In the genomic region with DNA sequence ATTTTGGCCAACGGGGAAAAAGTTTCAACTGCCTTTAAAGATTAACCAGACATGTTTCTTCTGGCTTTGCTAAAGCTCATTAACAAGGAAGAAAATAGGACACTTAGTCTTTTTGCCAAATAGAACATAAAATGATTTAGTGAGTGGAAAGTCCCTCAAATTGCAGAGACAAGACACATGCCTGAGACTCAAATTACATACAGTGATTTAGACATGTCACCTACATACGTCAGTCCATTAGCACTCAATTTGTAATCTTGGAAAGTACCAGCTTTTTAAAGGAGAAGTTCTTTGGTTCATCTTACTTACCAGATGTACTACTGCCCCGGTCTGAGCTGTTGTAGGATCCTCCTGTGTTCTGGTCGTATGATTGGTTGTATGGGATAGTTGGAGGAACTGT, we compare ENCODE assay signal across 1 cellular context.
TF ChIP-seq lines count a peak whose summit lies in the region.

No MANE protein-coding gene starts in this region.

TF ChIP-seq in GM12878, 131 proteins besides CTCF, POLR2A, EP300 and RAD21 (continued from another document and continues in another):
- TF ChIP-seq CBX5 (IDR thresholded peaks at IDR 0.05; ENCODE audit: low read depth) (no peak), FOXK2 (IDR thresholded peaks at IDR 0.05) (no peak), SUZ12 (IDR thresholded peaks at IDR 0.05; ENCODE audit: unreplicated experiment) (no peak), POU2F2 (IDR thresholded peaks at IDR 0.05; ENCODE audit: borderline replicate concordance, low read depth, low read length) (no peak), DPF2 (IDR thresholded peaks at IDR 0.05) (peak; percentile 66), RFX5 (IDR thresholded peaks at IDR 0.05; ENCODE audit: low read depth, low read length) (no peak), HCFC1 (IDR thresholded peaks at IDR 0.05; ENCODE audit: low read length) (no peak), IKZF1 (conservative IDR thresholded peaks at IDR 0.05) (peak; percentile 21; the same call in 1 of the 2 replicates), CBFB (IDR thresholded peaks at IDR 0.05; ENCODE audit: low read depth) (no peak), RELA (IDR thresholded peaks at IDR 0.05; ENCODE audit: borderline replicate concordance, partially characterized antibody) (peak; percentile 92), ZNF622 (IDR thresholded peaks at IDR 0.05) (no peak), BCL11A (IDR thresholded peaks at IDR 0.05; ENCODE audit: low read depth, low read length) (peak; percentile 29; the same call in 1 of the 2 replicates), PML (IDR thresholded peaks at IDR 0.05; ENCODE audit: low read length) (no peak), SMARCA5 (IDR thresholded peaks at IDR 0.05) (no peak), BMI1 (IDR thresholded peaks at IDR 0.05; ENCODE audit: borderline replicate concordance) (peak; percentile 56; the same call in 1 of the 2 replicates), NBN (IDR thresholded peaks at IDR 0.05) (peak; percentile 48; the same call in 1 of the 2 replicates), GABPA (IDR thresholded peaks at IDR 0.05; ENCODE audit: low read depth) (no peak), SMC3 (IDR thresholded peaks at IDR 0.05; ENCODE audit: borderline replicate concordance, low read length) (no peak), PAX8 (IDR thresholded peaks at IDR 0.05) (no peak), HDAC6 (IDR thresholded peaks at IDR 0.05; ENCODE audit: unreplicated experiment) (no peak), SPI1 (IDR thresholded peaks at IDR 0.05; ENCODE audit: borderline replicate concordance, insufficient read depth, low read depth, low read length) (no peak), SRF (IDR thresholded peaks at IDR 0.05; ENCODE audit: low read depth in 2 of 2, low read length in 2 of 2) (no peak)
- TF ChIP-seq, protein P1, sequence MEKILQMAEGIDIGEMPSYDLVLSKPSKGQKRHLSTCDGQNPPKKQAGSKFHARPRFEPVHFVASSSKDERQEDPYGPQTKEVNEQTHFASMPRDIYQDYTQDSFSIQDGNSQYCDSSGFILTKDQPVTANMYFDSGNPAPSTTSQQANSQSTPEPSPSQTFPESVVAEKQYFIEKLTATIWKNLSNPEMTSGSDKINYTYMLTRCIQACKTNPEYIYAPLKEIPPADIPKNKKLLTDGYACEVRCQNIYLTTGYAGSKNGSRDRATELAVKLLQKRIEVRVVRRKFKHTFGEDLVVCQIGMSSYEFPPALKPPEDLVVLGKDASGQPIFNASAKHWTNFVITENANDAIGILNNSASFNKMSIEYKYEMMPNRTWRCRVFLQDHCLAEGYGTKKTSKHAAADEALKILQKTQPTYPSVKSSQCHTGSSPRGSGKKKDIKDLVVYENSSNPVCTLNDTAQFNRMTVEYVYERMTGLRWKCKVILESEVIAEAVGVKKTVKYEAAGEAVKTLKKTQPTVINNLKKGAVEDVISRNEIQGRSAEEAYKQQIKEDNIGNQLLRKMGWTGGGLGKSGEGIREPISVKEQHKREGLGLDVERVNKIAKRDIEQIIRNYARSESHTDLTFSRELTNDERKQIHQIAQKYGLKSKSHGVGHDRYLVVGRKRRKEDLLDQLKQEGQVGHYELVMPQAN (conservative IDR thresholded peaks at IDR 0.05): no peak
- TF ChIP-seq, protein P2, sequence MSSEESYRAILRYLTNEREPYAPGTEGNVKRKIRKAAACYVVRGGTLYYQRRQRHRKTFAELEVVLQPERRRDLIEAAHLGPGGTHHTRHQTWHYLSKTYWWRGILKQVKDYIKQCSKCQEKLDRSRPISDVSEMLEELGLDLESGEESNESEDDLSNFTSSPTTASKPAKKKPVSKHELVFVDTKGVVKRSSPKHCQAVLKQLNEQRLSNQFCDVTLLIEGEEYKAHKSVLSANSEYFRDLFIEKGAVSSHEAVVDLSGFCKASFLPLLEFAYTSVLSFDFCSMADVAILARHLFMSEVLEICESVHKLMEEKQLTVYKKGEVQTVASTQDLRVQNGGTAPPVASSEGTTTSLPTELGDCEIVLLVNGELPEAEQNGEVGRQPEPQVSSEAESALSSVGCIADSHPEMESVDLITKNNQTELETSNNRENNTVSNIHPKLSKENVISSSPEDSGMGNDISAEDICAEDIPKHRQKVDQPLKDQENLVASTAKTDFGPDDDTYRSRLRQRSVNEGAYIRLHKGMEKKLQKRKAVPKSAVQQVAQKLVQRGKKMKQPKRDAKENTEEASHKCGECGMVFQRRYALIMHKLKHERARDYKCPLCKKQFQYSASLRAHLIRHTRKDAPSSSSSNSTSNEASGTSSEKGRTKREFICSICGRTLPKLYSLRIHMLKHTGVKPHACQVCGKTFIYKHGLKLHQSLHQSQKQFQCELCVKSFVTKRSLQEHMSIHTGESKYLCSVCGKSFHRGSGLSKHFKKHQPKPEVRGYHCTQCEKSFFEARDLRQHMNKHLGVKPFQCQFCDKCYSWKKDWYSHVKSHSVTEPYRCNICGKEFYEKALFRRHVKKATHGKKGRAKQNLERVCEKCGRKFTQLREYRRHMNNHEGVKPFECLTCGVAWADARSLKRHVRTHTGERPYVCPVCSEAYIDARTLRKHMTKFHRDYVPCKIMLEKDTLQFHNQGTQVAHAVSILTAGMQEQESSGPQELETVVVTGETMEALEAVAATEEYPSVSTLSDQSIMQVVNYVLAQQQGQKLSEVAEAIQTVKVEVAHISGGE (CRISPR knock-in tag; IDR thresholded peaks at IDR 0.05): no peak
- TF ChIP-seq, protein P3, sequence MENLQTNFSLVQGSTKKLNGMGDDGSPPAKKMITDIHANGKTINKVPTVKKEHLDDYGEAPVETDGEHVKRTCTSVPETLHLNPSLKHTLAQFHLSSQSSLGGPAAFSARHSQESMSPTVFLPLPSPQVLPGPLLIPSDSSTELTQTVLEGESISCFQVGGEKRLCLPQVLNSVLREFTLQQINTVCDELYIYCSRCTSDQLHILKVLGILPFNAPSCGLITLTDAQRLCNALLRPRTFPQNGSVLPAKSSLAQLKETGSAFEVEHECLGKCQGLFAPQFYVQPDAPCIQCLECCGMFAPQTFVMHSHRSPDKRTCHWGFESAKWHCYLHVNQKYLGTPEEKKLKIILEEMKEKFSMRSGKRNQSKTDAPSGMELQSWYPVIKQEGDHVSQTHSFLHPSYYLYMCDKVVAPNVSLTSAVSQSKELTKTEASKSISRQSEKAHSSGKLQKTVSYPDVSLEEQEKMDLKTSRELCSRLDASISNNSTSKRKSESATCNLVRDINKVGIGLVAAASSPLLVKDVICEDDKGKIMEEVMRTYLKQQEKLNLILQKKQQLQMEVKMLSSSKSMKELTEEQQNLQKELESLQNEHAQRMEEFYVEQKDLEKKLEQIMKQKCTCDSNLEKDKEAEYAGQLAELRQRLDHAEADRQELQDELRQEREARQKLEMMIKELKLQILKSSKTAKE (IDR thresholded peaks at IDR 0.05; ENCODE audit: low read depth, poor library complexity, severe bottlenecking): peak; percentile 30
- TF ChIP-seq, protein P4, sequence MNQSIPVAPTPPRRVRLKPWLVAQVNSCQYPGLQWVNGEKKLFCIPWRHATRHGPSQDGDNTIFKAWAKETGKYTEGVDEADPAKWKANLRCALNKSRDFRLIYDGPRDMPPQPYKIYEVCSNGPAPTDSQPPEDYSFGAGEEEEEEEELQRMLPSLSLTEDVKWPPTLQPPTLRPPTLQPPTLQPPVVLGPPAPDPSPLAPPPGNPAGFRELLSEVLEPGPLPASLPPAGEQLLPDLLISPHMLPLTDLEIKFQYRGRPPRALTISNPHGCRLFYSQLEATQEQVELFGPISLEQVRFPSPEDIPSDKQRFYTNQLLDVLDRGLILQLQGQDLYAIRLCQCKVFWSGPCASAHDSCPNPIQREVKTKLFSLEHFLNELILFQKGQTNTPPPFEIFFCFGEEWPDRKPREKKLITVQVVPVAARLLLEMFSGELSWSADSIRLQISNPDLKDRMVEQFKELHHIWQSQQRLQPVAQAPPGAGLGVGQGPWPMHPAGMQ (IDR thresholded peaks at IDR 0.05; ENCODE audit: borderline replicate concordance): no peak
- TF ChIP-seq, protein P5, sequence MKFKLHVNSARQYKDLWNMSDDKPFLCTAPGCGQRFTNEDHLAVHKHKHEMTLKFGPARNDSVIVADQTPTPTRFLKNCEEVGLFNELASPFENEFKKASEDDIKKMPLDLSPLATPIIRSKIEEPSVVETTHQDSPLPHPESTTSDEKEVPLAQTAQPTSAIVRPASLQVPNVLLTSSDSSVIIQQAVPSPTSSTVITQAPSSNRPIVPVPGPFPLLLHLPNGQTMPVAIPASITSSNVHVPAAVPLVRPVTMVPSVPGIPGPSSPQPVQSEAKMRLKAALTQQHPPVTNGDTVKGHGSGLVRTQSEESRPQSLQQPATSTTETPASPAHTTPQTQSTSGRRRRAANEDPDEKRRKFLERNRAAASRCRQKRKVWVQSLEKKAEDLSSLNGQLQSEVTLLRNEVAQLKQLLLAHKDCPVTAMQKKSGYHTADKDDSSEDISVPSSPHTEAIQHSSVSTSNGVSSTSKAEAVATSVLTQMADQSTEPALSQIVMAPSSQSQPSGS (IDR thresholded peaks at IDR 0.05; ENCODE audit: low read length): no peak
- TF ChIP-seq, protein P6, sequence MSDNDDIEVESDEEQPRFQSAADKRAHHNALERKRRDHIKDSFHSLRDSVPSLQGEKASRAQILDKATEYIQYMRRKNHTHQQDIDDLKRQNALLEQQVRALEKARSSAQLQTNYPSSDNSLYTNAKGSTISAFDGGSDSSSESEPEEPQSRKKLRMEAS (IDR thresholded peaks at IDR 0.05; ENCODE audit: low read depth, low read length): no peak
- TF ChIP-seq, protein P7, sequence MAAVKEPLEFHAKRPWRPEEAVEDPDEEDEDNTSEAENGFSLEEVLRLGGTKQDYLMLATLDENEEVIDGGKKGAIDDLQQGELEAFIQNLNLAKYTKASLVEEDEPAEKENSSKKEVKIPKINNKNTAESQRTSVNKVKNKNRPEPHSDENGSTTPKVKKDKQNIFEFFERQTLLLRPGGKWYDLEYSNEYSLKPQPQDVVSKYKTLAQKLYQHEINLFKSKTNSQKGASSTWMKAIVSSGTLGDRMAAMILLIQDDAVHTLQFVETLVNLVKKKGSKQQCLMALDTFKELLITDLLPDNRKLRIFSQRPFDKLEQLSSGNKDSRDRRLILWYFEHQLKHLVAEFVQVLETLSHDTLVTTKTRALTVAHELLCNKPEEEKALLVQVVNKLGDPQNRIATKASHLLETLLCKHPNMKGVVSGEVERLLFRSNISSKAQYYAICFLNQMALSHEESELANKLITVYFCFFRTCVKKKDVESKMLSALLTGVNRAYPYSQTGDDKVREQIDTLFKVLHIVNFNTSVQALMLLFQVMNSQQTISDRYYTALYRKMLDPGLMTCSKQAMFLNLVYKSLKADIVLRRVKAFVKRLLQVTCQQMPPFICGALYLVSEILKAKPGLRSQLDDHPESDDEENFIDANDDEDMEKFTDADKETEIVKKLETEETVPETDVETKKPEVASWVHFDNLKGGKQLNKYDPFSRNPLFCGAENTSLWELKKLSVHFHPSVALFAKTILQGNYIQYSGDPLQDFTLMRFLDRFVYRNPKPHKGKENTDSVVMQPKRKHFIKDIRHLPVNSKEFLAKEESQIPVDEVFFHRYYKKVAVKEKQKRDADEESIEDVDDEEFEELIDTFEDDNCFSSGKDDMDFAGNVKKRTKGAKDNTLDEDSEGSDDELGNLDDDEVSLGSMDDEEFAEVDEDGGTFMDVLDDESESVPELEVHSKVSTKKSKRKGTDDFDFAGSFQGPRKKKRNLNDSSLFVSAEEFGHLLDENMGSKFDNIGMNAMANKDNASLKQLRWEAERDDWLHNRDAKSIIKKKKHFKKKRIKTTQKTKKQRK (IDR thresholded peaks at IDR 0.05; ENCODE audit: low read depth, low read length): no peak
- TF ChIP-seq, protein P8, sequence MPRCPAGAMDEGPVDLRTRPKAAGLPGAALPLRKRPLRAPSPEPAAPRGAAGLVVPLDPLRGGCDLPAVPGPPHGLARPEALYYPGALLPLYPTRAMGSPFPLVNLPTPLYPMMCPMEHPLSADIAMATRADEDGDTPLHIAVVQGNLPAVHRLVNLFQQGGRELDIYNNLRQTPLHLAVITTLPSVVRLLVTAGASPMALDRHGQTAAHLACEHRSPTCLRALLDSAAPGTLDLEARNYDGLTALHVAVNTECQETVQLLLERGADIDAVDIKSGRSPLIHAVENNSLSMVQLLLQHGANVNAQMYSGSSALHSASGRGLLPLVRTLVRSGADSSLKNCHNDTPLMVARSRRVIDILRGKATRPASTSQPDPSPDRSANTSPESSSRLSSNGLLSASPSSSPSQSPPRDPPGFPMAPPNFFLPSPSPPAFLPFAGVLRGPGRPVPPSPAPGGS (IDR thresholded peaks at IDR 0.05; ENCODE audit: borderline replicate concordance, insufficient read depth, low read depth, low read length, poor library complexity, severe bottlenecking): no peak
- TF ChIP-seq, protein P9, sequence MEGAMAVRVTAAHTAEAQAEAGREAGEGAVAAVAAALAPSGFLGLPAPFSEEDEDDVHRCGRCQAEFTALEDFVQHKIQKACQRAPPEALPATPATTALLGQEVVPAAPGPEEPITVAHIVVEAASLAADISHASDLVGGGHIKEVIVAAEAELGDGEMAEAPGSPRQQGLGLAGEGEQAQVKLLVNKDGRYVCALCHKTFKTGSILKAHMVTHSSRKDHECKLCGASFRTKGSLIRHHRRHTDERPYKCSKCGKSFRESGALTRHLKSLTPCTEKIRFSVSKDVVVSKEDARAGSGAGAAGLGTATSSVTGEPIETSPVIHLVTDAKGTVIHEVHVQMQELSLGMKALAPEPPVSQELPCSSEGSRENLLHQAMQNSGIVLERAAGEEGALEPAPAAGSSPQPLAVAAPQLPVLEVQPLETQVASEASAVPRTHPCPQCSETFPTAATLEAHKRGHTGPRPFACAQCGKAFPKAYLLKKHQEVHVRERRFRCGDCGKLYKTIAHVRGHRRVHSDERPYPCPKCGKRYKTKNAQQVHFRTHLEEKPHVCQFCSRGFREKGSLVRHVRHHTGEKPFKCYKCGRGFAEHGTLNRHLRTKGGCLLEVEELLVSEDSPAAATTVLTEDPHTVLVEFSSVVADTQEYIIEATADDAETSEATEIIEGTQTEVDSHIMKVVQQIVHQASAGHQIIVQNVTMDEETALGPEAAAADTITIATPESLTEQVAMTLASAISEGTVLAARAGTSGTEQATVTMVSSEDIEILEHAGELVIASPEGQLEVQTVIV (IDR thresholded peaks at IDR 0.05; ENCODE audit: borderline replicate concordance, partially characterized antibody): no peak
